In genomic region chr7:28472332-28472731, GRCh38 we compare ENCODE assay signal across 16 cellular contexts.
DNase-seq lines count a peak whose midpoint lies in the region; ATAC-seq and TF ChIP-seq lines count a peak whose summit lies in the region.
"Had no signal": no experiment of that assay in that cellular context is flagged by ENCODE, and none has a peak within 500 bp of the region (broad histone marks: within the 10 kb centered on the region; RNA-seq: fewer than 3 reads in every experiment).

No MANE protein-coding gene starts in this region.

- H4K91ac ChIP-seq in H9 (ENCODE audit: insufficient read length, low read depth, low read length), result no peak overlapping the region
- no peak overlapping the region for H4K91ac ChIP-seq in mesenchymal stem cell (ENCODE audit: low read length)

- H2BK15ac ChIP-seq in H9 (ENCODE audit: low read depth, low read length), result no peak overlapping the region
- no peak overlapping the region for H2BK15ac ChIP-seq in mesenchymal stem cell (ENCODE audit: low read depth, poor library complexity, severe bottlenecking)

- H2BK12ac ChIP-seq in H9 (ENCODE audit: insufficient read length, low read depth, low read length), result no peak overlapping the region
- no peak overlapping the region for H2BK12ac ChIP-seq in mesenchymal stem cell (ENCODE audit: low read length in 2 of 2)

- H3K4me3 Mint-ChIP-seq in H9, result no peak overlapping the region
- H3K4me3 Mint-ChIP-seq in activated T-helper 1 cell treated with anti-CD3 and anti-CD28 coated beads, Interleukin-12 subunit alpha, Interleukin-12 subunit beta, Interleukin-2, Interleukin-4 antibody, amounts not matched to agents 30 ng/mL and 10 ng/mL and 1 ng/mL, durations not matched to agents 14 hours and 24 hours and 36 hours, result no peak overlapping the region
- no peak overlapping the region for H3K4me3 Mint-ChIP-seq in effector memory CD8-positive, alpha-beta T cell
- H3K4me3 Mint-ChIP-seq: B cell; CD4-positive, alpha-beta memory T cell; HFFc6 had no signal

- H3K79me1 ChIP-seq in H9 (ENCODE audit: insufficient read depth, low read depth, low read length, poor library complexity, severe bottlenecking) (no peaks in the 10 kb centered on the region), mesenchymal stem cell (replicated peaks; ENCODE audit: low read length, poor library complexity, severe bottlenecking) (peaks cover 27% of the 10 kb centered on the region)

- no peak overlapping the region for H3K56ac ChIP-seq in H9 (ENCODE audit: insufficient read length, low read depth, low read length)

- H3K18ac ChIP-seq in H9 (ENCODE audit: insufficient read length, low read depth, low read length), result no peak overlapping the region
- H3K18ac ChIP-seq in mesenchymal stem cell (ENCODE audit: low read depth in 1 of 2, low read length in 2 of 2), result no peak overlapping the region

- no peak overlapping the region for H3K4me2 ChIP-seq in H9 (ENCODE audit: insufficient read depth, insufficient read length, low read length)
- no peak overlapping the region for H3K4me2 ChIP-seq in mesenchymal stem cell (ENCODE audit: low read length, poor library complexity, severe bottlenecking)

- H2AK5ac ChIP-seq in H9 (ENCODE audit: insufficient read length, low read length), result no peak overlapping the region
- H2AK5ac ChIP-seq in mesenchymal stem cell (ENCODE audit: low read length, severe bottlenecking), result peak overlapping the region; percentile 72

- no peak overlapping the region for H3T11ph ChIP-seq in H9 (ENCODE audit: low read length)

- H3K23ac ChIP-seq in H9 (ENCODE audit: insufficient read length, low read depth, low read length) (no peak overlapping the region), mesenchymal stem cell (ENCODE audit: low read length in 2 of 2) (no peak overlapping the region)

- ATAC-seq in effector memory CD8-positive, alpha-beta T cell (replicated peaks), result no peak
- ATAC-seq: GM12878 had no signal

- H3K4me1 ChIP-seq in H9 (ENCODE audit: insufficient read depth, low read length), result no peaks in the 10 kb centered on the region
- H3K4me1 ChIP-seq in mesenchymal stem cell (ENCODE audit: control insufficient read depth, insufficient read depth, low read depth, low read length), result peaks cover 10% of the 10 kb centered on the region
- H3K4me1 ChIP-seq in testis, result no peaks in the 10 kb centered on the region
- H3K4me1 ChIP-seq: HAP-1 had no signal

- H2BK5ac ChIP-seq in H9 (ENCODE audit: insufficient read length, low read length), result no peak overlapping the region
- no peak overlapping the region for H2BK5ac ChIP-seq in mesenchymal stem cell (ENCODE audit: low read depth, low read length, poor library complexity, severe bottlenecking)

- H3K27me3 Mint-ChIP-seq in H9 (ENCODE audit: low read depth), result no peaks in the 10 kb centered on the region; the same call in none of the 2 replicates
- peaks cover 3% of the 10 kb centered on the region for H3K27me3 Mint-ChIP-seq in activated T-helper 1 cell treated with anti-CD3 and anti-CD28 coated beads, Interleukin-12 subunit alpha, Interleukin-12 subunit beta, Interleukin-2, Interleukin-4 antibody, amounts not matched to agents 30 ng/mL and 10 ng/mL and 1 ng/mL, durations not matched to agents 14 hours and 24 hours and 36 hours (ENCODE audit: insufficient read depth)
- H3K27me3 Mint-ChIP-seq in effector memory CD8-positive, alpha-beta T cell, result peaks cover 35 to 61% of the 10 kb centered on the region in 2 donors

- H4K20me1 ChIP-seq in H9 (ENCODE audit: control insufficient read depth, insufficient read depth, insufficient read length), result no peaks in the 10 kb centered on the region

- H4K8ac ChIP-seq in H9 (replicated peaks; ENCODE audit: insufficient read length, low read depth, low read length), result no peak overlapping the region
- H4K8ac ChIP-seq in mesenchymal stem cell (ENCODE audit: low read length), result no peak overlapping the region

- no peaks in the 10 kb centered on the region for H3K79me2 ChIP-seq in H9 (ENCODE audit: insufficient read depth, low read length)

- H3K27me3 ChIP-seq in H9 (ENCODE audit: insufficient read depth, low read length) (no peaks in the 10 kb centered on the region), mesenchymal stem cell (ENCODE audit: control insufficient read depth in 1 of 2, insufficient read depth in 1 of 2, low read length in 2 of 2) (no peaks in the 10 kb centered on the region), testis (no peaks in the 10 kb centered on the region)

- no peak overlapping the region for H3K9ac ChIP-seq in H9 (ENCODE audit: extremely low read depth, insufficient read length, low read length)
- no peak overlapping the region for H3K9ac ChIP-seq in mesenchymal stem cell (ENCODE audit: low read length)
- H3K9ac ChIP-seq: GM23248 had no signal

- intact Hi-C loops in activated T-helper 1 cell treated with anti-CD3 and anti-CD28 coated beads, Interleukin-12 subunit alpha, Interleukin-12 subunit beta, Interleukin-2, Interleukin-4 antibody, amounts not matched to agents 30 ng/mL and 10 ng/mL and 1 ng/mL, durations not matched to agents 14 hours and 24 hours and 36 hours (cut with micrococcal nuclease), result no loop called here
- intact Hi-C loops in testis (cut with DNase I; ENCODE audit: low total_unique reads), result no loop called here

- no peak overlapping the region for H3K14ac ChIP-seq in H9 (ENCODE audit: insufficient read depth, low read length)
- H3K14ac ChIP-seq in mesenchymal stem cell (ENCODE audit: low read length in 2 of 2), result no peak overlapping the region

- DNase-seq in H9 (no peak), RPMI8226 (peak; percentile 26), mesenchymal stem cell (no peak), testis (no peak)
- no peak for DNase-seq in activated T-helper 1 cell treated with anti-CD3 and anti-CD28 coated beads, Interleukin-12 subunit alpha, Interleukin-12 subunit beta, Interleukin-2, Interleukin-4 antibody, amounts not matched to agents 30 ng/mL and 10 ng/mL and 1 ng/mL, durations not matched to agents 14 hours and 24 hours and 36 hours (ENCODE audit: low spot score)
- no peak for DNase-seq in effector memory CD8-positive, alpha-beta T cell
- DNase-seq: C1 segment of cervical spinal cord; CD4-positive, alpha-beta memory T cell; DMS79; GM23248; HFFc6; KBM-7 had no signal

- no peak overlapping the region for H3K4me3 ChIP-seq in mesenchymal stem cell (ENCODE audit: insufficient read depth in 1 of 2, low read depth in 1 of 2, low read length in 2 of 2)
- H3K4me3 ChIP-seq in testis, result no peak overlapping the region
- H3K4me3 ChIP-seq: GM12878, GM23248, HAP-1 had no signal

- no peak overlapping the region for H3K27ac Mint-ChIP-seq in H9
- no peak overlapping the region for H3K27ac Mint-ChIP-seq in activated T-helper 1 cell treated with anti-CD3 and anti-CD28 coated beads, Interleukin-12 subunit alpha, Interleukin-12 subunit beta, Interleukin-2, Interleukin-4 antibody, amounts not matched to agents 30 ng/mL and 10 ng/mL and 1 ng/mL, durations not matched to agents 14 hours and 24 hours and 36 hours
- no peak overlapping the region for H3K27ac Mint-ChIP-seq in effector memory CD8-positive, alpha-beta T cell
- H3K27ac Mint-ChIP-seq: B cell; CD4-positive, alpha-beta memory T cell; HFFc6 had no signal

- H2BK20ac ChIP-seq in H9 (ENCODE audit: low read depth, low read length, poor library complexity, severe bottlenecking), result no peak overlapping the region

- no peaks in the 10 kb centered on the region for H3K36me3 Mint-ChIP-seq in H9 (ENCODE audit: insufficient read depth in 1 of 3, low read depth in 3 of 3)
- H3K36me3 Mint-ChIP-seq in activated T-helper 1 cell treated with anti-CD3 and anti-CD28 coated beads, Interleukin-12 subunit alpha, Interleukin-12 subunit beta, Interleukin-2, Interleukin-4 antibody, amounts not matched to agents 30 ng/mL and 10 ng/mL and 1 ng/mL, durations not matched to agents 14 hours and 24 hours and 36 hours (ENCODE audit: low read depth), result no peaks in the 10 kb centered on the region
- no peaks in the 10 kb centered on the region for H3K36me3 Mint-ChIP-seq in effector memory CD8-positive, alpha-beta T cell (ENCODE audit: insufficient read depth)
- H3K36me3 Mint-ChIP-seq: CD4-positive, alpha-beta memory T cell had no signal

- H2BK120ac ChIP-seq in H9 (ENCODE audit: low read depth, low read length, poor library complexity, severe bottlenecking) (no peak overlapping the region), mesenchymal stem cell (ENCODE audit: low read depth, low read length) (no peak overlapping the region)

- WGBS in H9 (ENCODE audit: extremely low coverage, insufficient read length, low lambda C conversion rate), result no CpG with 5 or more reads among the region's 6 CpGs
- 58% methylated on average over 3 of the region's 6 CpGs for WGBS in mesenchymal stem cell
- WGBS in testis, 2 donors, result 67 to 80% methylated on average over 6 of the region's 6 CpGs

- H3K27ac ChIP-seq in 22Rv1 (no peak overlapping the region), H9 (ENCODE audit: insufficient read length, low read depth, low read length) (no peak overlapping the region), mesenchymal stem cell (ENCODE audit: low read length, poor library complexity, severe bottlenecking) (no peak overlapping the region), testis (no peak overlapping the region)
- H3K27ac ChIP-seq: GM23248 had no signal

- H2AFZ ChIP-seq in H9 (ENCODE audit: low read length) (no peak overlapping the region), mesenchymal stem cell (ENCODE audit: low read depth, low read length) (no peak overlapping the region)
- H2AFZ ChIP-seq: GM23248 had no signal

- 0 out of 2 replicates have a peak, but pooled peaks have one; percentile 7 for TF ChIP-seq CTCF in 22Rv1 (IDR thresholded peaks at IDR 0.05)
- peak; percentile 31; the same call in 2 of the 3 replicates for TF ChIP-seq CTCF in H9 (conservative IDR thresholded peaks at IDR 0.05)
- TF ChIP-seq CTCF in testis (IDR thresholded peaks at IDR 0.05), result no peak

- no peak overlapping the region for H3K4ac ChIP-seq in H9 (ENCODE audit: low read depth, low read length)
- no peak overlapping the region for H3K4ac ChIP-seq in mesenchymal stem cell (ENCODE audit: low read depth in 1 of 2, low read length in 2 of 2)

- no peaks in the 10 kb centered on the region for H3K9me3 Mint-ChIP-seq in H9
- no peaks in the 10 kb centered on the region for H3K9me3 Mint-ChIP-seq in activated T-helper 1 cell treated with anti-CD3 and anti-CD28 coated beads, Interleukin-12 subunit alpha, Interleukin-12 subunit beta, Interleukin-2, Interleukin-4 antibody, amounts not matched to agents 30 ng/mL and 10 ng/mL and 1 ng/mL, durations not matched to agents 14 hours and 24 hours and 36 hours
- peaks cover 0 to 2% of the 10 kb centered on the region in 2 donors for H3K9me3 Mint-ChIP-seq in effector memory CD8-positive, alpha-beta T cell

- H3K4me1 Mint-ChIP-seq in H9, result peaks cover 0 to 6% of the 10 kb centered on the region in 2 experiments; a peak in 3 of 4 replicates
- no peaks in the 10 kb centered on the region for H3K4me1 Mint-ChIP-seq in activated T-helper 1 cell treated with anti-CD3 and anti-CD28 coated beads, Interleukin-12 subunit alpha, Interleukin-12 subunit beta, Interleukin-2, Interleukin-4 antibody, amounts not matched to agents 30 ng/mL and 10 ng/mL and 1 ng/mL, durations not matched to agents 14 hours and 24 hours and 36 hours (ENCODE audit: low read depth)
- no peaks in the 10 kb centered on the region for H3K4me1 Mint-ChIP-seq in effector memory CD8-positive, alpha-beta T cell (ENCODE audit: low read depth in 2 of 2)
- H3K4me1 Mint-ChIP-seq: B cell; CD4-positive, alpha-beta memory T cell had no signal

- no peak overlapping the region for H4K5ac ChIP-seq in H9 (ENCODE audit: insufficient read length, low read depth, low read length)

- H3K36me3 ChIP-seq in mesenchymal stem cell (ENCODE audit: control insufficient read depth in 1 of 2, insufficient read depth in 2 of 2, low read depth in 1 of 2, low read length in 2 of 2), result no peaks in the 10 kb centered on the region
- H3K36me3 ChIP-seq in testis (ENCODE audit: low read depth, missing control alignments), result no peaks in the 10 kb centered on the region
- H3K36me3 ChIP-seq: HAP-1 had no signal

- H3K9me3 ChIP-seq in H9 (ENCODE audit: control insufficient read depth, low read depth, low read length) (no peaks in the 10 kb centered on the region), mesenchymal stem cell (ENCODE audit: control insufficient read depth, low read length) (no peaks in the 10 kb centered on the region), testis (no peaks in the 10 kb centered on the region)
- H3K9me3 ChIP-seq: HAP-1 had no signal

- no peaks in the 10 kb centered on the region for H3K23me2 ChIP-seq in H9 (ENCODE audit: insufficient read length, low read depth, low read length, poor library complexity, severe bottlenecking)

- no peak for TF ChIP-seq POLR2A in testis (IDR thresholded peaks at IDR 0.05)

Comparison
In these comparisons a context has a peak if more than half of its experiments do, and no peak if none do; other contexts are left out.
1. CTCF ChIP-seq: peak in 22Rv1 (single experiment) and H9 (single experiment); none in testis (0 of 3).